Comparison of ENCODE assay signal across 1 cellular context in genomic region chr20:58550661-58551060, GRCh38.
TF ChIP-seq lines count a peak whose summit lies in the region.

No MANE protein-coding gene starts in this region.

TF ChIP-seq in endothelial cell of umbilical vein, 7 proteins besides CTCF, POLR2A, EP300 and RAD21 (continued from another document):
- TF ChIP-seq EZH2 (IDR thresholded peaks at IDR 0.05; ENCODE audit: borderline replicate concordance, low read depth, low read length, severe bottlenecking) = no peak
TF ChIP-seq in endothelial cell of umbilical vein: peak in this region for 3.
